Comparison of ENCODE assay signal across 8 cellular contexts in genomic region chr10:132939957-132940790, GRCh38. TPM values are rescaled to one million over a fixed set of nuclear protein-coding genes. Genes with fewer than 3 reads are reported as not detected.
DNase-seq lines count a peak whose midpoint lies in the region; ATAC-seq and TF ChIP-seq lines count a peak whose summit lies in the region.

No MANE protein-coding gene starts in this region.

- peaks cover 15% of the 10 kb centered on the region for H3K4me1 Mint-ChIP-seq in activated naive CD8-positive, alpha-beta T cell treated with anti-CD3 and anti-CD28 coated beads for 36 hours

- DNase-seq in CD1c-positive myeloid dendritic cell (ENCODE audit: extremely low spot score) (peak; percentile 59), M059J (ENCODE audit: low read depth) (peak; percentile 27), hippocampal formation (lab: John Stamatoyannopoulos, UW) (peak; percentile 46 to 48), kidney glomerular epithelial cell (lab: John Stamatoyannopoulos, UW) (no peak), breast epithelium (ENCODE audit: low spot score in 2 of 2) (no peak)
- peak; percentile 68 for DNase-seq in activated naive CD8-positive, alpha-beta T cell treated with anti-CD3 and anti-CD28 coated beads for 36 hours
- peak; percentile 63 for DNase-seq in stimulated activated CD4-positive, alpha-beta T cell treated with anti-CD3 and anti-CD28 coated beads, Interleukin-15, amount 100 ng/mL, for 24 hours

- no peaks in the 10 kb centered on the region for H3K9me3 Mint-ChIP-seq in activated naive CD8-positive, alpha-beta T cell treated with anti-CD3 and anti-CD28 coated beads for 36 hours

- H3K27me3 Mint-ChIP-seq in activated naive CD8-positive, alpha-beta T cell treated with anti-CD3 and anti-CD28 coated beads for 36 hours, result peaks cover 65% of the 10 kb centered on the region

- no peaks in the 10 kb centered on the region for H3K4me1 ChIP-seq in breast epithelium

- no peaks in the 10 kb centered on the region for H3K36me3 ChIP-seq in breast epithelium

- no peak overlapping the region for H3K27ac ChIP-seq in breast epithelium

- peak in 1 of 3 donors; percentile 13 for TF ChIP-seq CTCF in breast epithelium (IDR thresholded peaks at IDR 0.05)

- H3K27ac Mint-ChIP-seq in activated naive CD8-positive, alpha-beta T cell treated with anti-CD3 and anti-CD28 coated beads for 36 hours, result no peak overlapping the region

- peak; percentile 49 for ATAC-seq in GM18519 (IDR thresholded peaks at IDR 0.05; ENCODE audit: low FRiP score, unreplicated experiment)

- no peak overlapping the region for H3K4me3 Mint-ChIP-seq in activated naive CD8-positive, alpha-beta T cell treated with anti-CD3 and anti-CD28 coated beads for 36 hours

- TF ChIP-seq POLR2A in breast epithelium (IDR thresholded peaks at IDR 0.05), result no peak

- intact Hi-C loops in breast epithelium (cut with DNase I; ENCODE audit: low total_unique reads), result no loop called here

- H3K27me3 ChIP-seq in breast epithelium, result peaks cover 0 to 9% of the 10 kb centered on the region in 2 donors

- no peaks in the 10 kb centered on the region for H3K9me3 ChIP-seq in breast epithelium

- H3K4me3 ChIP-seq in breast epithelium, result no peak overlapping the region

- no peaks in the 10 kb centered on the region for H3K36me3 Mint-ChIP-seq in activated naive CD8-positive, alpha-beta T cell treated with anti-CD3 and anti-CD28 coated beads for 36 hours

RNA-seq across cellular contexts. Expression of gene CFAP46, which starts 2.2 kb away (rescaled TPM):
- not detected in 2 replicates for total RNA-seq in M059J (2014; rRNA removed; shearing (Covaris generic))
- total RNA-seq in activated naive CD8-positive, alpha-beta T cell treated with anti-CD3 and anti-CD28 coated beads for 36 hours, result 1 to 10 TPM; 1.1 to 1.5 TPM
- total RNA-seq in breast epithelium, result under 1 TPM; 0.16 to 0.73 (median 0.66) TPM

Comparison
In these comparisons a context has a peak if more than half of its experiments do, and no peak if none do; other contexts are left out.
1. DNase-seq: peak in CD1c-positive myeloid dendritic cell (single experiment), M059J (single experiment), activated naive CD8-positive, alpha-beta T cell treated with anti-CD3 and anti-CD28 coated beads for 36 hours (single experiment), hippocampal formation (2 of 2) and stimulated activated CD4-positive, alpha-beta T cell treated with anti-CD3 and anti-CD28 coated beads, Interleukin-15, amount 100 ng/mL, for 24 hours (single experiment); none in kidney glomerular epithelial cell (single experiment) and breast epithelium (0 of 2).